Comparison of ENCODE assay signal across 9 cellular contexts in genomic region chr7:140512317-140513000, GRCh38. TPM values are rescaled to one million over a fixed set of nuclear protein-coding genes. Genes with fewer than 3 reads are reported as not detected.
DNase-seq lines count a peak whose midpoint lies in the region; ATAC-seq and TF ChIP-seq lines count a peak whose summit lies in the region.
"Had no signal": no experiment of that assay in that cellular context is flagged by ENCODE, and none has a peak within 500 bp of the region (broad histone marks: within the 10 kb centered on the region; RNA-seq: fewer than 3 reads in every experiment).

No MANE protein-coding gene starts in this region.

- H2AFZ ChIP-seq in neural progenitor cell (replicated peaks) (peak overlapping the region; percentile 80), osteoblast (ENCODE audit: low read length) (no peak overlapping the region)

- H3K4me3 ChIP-seq in breast epithelium (no peak overlapping the region), neural progenitor cell (no peak overlapping the region), osteoblast (ENCODE audit: insufficient read depth, low read length) (no peak overlapping the region)

- H3K36me3 ChIP-seq in breast epithelium (no peaks in the 10 kb centered on the region), neural progenitor cell (no peaks in the 10 kb centered on the region), osteoblast (ENCODE audit: insufficient read depth, low read length) (no peaks in the 10 kb centered on the region)

- H3K9me3 ChIP-seq in breast epithelium: no peaks in the 10 kb centered on the region
- H3K9me3 ChIP-seq in neural progenitor cell (ENCODE audit: low read depth): no peaks in the 10 kb centered on the region
- H3K9me3 ChIP-seq in osteoblast (ENCODE audit: low read depth, low read length): no peaks in the 10 kb centered on the region

- H3K4me1 Mint-ChIP-seq in neural progenitor cell: peaks cover 4% of the 10 kb centered on the region

- no peaks in the 10 kb centered on the region for H3K79me2 ChIP-seq in neural progenitor cell (ENCODE audit: low read depth)
- no peaks in the 10 kb centered on the region for H3K79me2 ChIP-seq in osteoblast (ENCODE audit: insufficient read depth, low read length)

- DNase-seq in HK-2 (ENCODE audit: unreplicated experiment) (peak; percentile 29), NCI-H2227 (lab: John Stamatoyannopoulos, UW; ENCODE audit: unreplicated experiment) (peak; percentile 31), breast epithelium (ENCODE audit: low spot score in 2 of 2) (peak; percentile 30 to 75), neural progenitor cell (ENCODE audit: low spot score) (no peak), NCI-H1930 (lab: John Stamatoyannopoulos, UW) (no peak), osteoblast (ENCODE audit: insufficient read length, low spot score, missing footprints) (no peak), Kasumi-1 (lab: John Stamatoyannopoulos, UW) (no peak)

- peaks cover 3% of the 10 kb centered on the region for H3F3A ChIP-seq in neural progenitor cell (ENCODE audit: low read depth)

- peaks cover under 1% of the 10 kb centered on the region for H3K36me3 Mint-ChIP-seq in neural progenitor cell

- TF ChIP-seq CTCF in breast epithelium (IDR thresholded peaks at IDR 0.05) (no peak), neural progenitor cell (IDR thresholded peaks at IDR 0.05) (no peak), osteoblast (IDR thresholded peaks at IDR 0.05; ENCODE audit: extremely low read depth, low read depth, low read length) (no peak)

- H3K27me3 ChIP-seq in breast epithelium: no peaks in the 10 kb centered on the region
- no peaks in the 10 kb centered on the region for H3K27me3 ChIP-seq in neural progenitor cell
- no peaks in the 10 kb centered on the region for H3K27me3 ChIP-seq in osteoblast (ENCODE audit: insufficient read depth, low read length)

- no peak overlapping the region for H3K4me3 Mint-ChIP-seq in neural progenitor cell

- H4K20me1 ChIP-seq in neural progenitor cell (ENCODE audit: low read depth): no peaks in the 10 kb centered on the region
- H4K20me1 ChIP-seq in osteoblast (ENCODE audit: insufficient read depth, low read length): no peaks in the 10 kb centered on the region

- H3K9me3 Mint-ChIP-seq in neural progenitor cell: no peaks in the 10 kb centered on the region

- H3K4me2 ChIP-seq in neural progenitor cell (no peak overlapping the region), osteoblast (ENCODE audit: insufficient read depth, low read length) (no peak overlapping the region)

- H3K27me3 Mint-ChIP-seq in neural progenitor cell (ENCODE audit: insufficient read depth, low read depth): peaks cover under 1% of the 10 kb centered on the region

- no peak overlapping the region for H3K9ac ChIP-seq in neural progenitor cell

- TF ChIP-seq POLR2A in breast epithelium (IDR thresholded peaks at IDR 0.05): no peak

- intact Hi-C loops in breast epithelium (cut with DNase I; ENCODE audit: low total_unique reads): no loop called here

- no peak for ATAC-seq in GM19324 (IDR thresholded peaks at IDR 0.05; ENCODE audit: low FRiP score, unreplicated experiment)

- H3K4me1 ChIP-seq in breast epithelium: no peaks in the 10 kb centered on the region
- H3K4me1 ChIP-seq in neural progenitor cell: no peaks in the 10 kb centered on the region
- no peaks in the 10 kb centered on the region for H3K4me1 ChIP-seq in osteoblast (ENCODE audit: insufficient read depth, low read length)

- H3K27ac Mint-ChIP-seq in neural progenitor cell: peak overlapping the region; percentile 74

- H3K27ac ChIP-seq in breast epithelium (no peak overlapping the region), neural progenitor cell (no peak overlapping the region), osteoblast (ENCODE audit: low read depth, low read length) (no peak overlapping the region)
- H3K27ac ChIP-seq: HL-60 had no signal

RNA-seq across cellular contexts. Expression of gene MKRN1, which starts 33.2 kb away (rescaled TPM):
- total RNA-seq in breast epithelium: 10 to 100 TPM; 58.7 to 96.2 (median 85.0) TPM
- 89.4 and 121 TPM in 2 replicates for total RNA-seq in neural progenitor cell (ENCODE audit: low replicate concordance)
- 69.8 and 71.6 TPM in 2 replicates for total RNA-seq in osteoblast

Comparison
In these comparisons a context has a peak if more than half of its experiments do, and no peak if none do; other contexts are left out.
1. DNase-seq: peak in HK-2 (single experiment), NCI-H2227 (single experiment) and breast epithelium (2 of 2); none in neural progenitor cell (single experiment), NCI-H1930 (0 of 2), osteoblast (single experiment) and Kasumi-1 (0 of 2).